ENCODE assay signal across 8 cellular contexts in the genomic region with DNA sequence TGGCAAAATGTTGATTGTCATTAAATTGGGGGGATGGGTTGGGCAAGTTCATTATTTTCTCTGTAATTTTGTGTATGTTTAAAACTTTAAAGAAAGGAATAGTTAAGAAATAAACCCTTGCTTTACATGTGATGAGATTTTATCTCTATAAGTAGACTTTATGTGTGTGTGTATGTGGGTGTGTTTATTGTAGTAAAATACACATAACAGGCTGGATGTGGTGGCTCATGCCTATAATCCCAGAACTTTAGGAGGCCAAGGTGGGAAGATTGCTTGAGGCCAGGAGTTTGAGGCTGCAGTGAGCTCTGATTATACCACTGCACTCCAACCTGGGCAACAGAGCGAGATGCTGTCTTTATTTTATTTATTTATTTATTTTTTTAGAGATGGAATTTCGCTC.
"Had no signal": no experiment of that assay in that cellular context is flagged by ENCODE, and none has a peak within 500 bp of the region (broad histone marks: within the 10 kb centered on the region; RNA-seq: fewer than 3 reads in every experiment).

No MANE protein-coding gene starts in this region.

- H3K9ac ChIP-seq: GM23248 had no signal

- FAIRE-seq: HTR-8/SVneo, K562 had no signal

- H3K27ac ChIP-seq: GM23248 had no signal

- DNase-seq: GM23248, GOT3, H7, IMR-90 had no signal

- H3K4me3 ChIP-seq: GM23248, HAP-1, K562 had no signal

- H3K9me3 ChIP-seq: HAP-1 had no signal

- H3K4me1 ChIP-seq: HAP-1 had no signal

- ATAC-seq: HCT116, K562 had no signal
